Comparison of ENCODE assay signal across 1 cellular context in the genomic region with DNA sequence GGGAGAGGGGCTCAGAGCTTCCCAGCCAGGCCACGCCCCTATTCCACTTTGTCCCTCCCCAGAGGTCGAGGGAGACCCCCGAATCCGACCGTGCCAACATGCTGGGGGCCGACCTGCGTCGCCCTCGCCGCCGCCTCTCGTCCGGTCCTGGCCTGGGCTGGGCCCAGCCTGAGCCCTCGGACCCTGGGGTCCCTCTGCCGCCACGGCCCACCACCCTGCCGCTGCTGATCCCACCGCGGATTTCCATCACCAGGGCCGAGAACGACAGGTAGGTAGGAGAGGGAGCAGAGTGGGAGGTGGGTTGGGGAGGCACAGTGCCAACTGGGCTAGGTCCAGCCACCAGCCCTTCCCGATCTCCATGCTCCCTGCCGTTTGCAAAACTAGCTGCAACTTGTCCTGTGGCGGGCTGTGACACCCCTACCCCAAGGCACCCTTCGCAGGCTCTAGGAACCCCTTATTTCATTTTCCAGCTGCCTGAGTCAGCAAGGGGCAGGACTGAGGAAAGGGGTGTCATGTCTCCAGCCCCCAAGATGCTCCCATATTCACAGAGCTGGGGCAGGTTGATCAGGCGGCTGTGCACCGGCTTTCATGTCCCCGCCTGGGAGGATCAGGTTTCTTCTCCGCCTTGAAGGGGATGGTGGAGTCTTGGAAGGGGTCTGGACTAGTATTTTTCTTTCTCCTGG.
TF ChIP-seq lines count a peak whose summit lies in the region.

No MANE protein-coding gene starts in this region.

TF ChIP-seq in HEK293, 187 proteins besides CTCF, POLR2A, EP300 and RAD21 (continued from another document):
- TF ChIP-seq, protein P1, sequence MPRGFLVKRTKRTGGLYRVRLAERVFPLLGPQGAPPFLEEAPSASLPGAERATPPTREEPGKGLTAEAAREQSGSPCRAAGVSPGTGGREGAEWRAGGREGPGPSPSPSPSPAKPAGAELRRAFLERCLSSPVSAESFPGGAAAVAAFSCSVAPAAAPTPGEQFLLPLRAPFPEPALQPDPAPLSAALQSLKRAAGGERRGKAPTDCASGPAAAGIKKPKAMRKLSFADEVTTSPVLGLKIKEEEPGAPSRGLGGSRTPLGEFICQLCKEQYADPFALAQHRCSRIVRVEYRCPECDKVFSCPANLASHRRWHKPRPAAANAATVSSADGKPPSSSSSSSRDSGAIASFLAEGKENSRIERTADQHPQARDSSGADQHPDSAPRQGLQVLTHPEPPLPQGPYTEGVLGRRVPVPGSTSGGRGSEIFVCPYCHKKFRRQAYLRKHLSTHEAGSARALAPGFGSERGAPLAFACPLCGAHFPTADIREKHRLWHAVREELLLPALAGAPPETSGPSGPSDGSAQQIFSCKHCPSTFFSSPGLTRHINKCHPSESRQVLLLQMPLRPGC (tag by site-specific recombination; IDR thresholded peaks at IDR 0.05), result no peak; the same call in 1 of the 2 replicates
- TF ChIP-seq ZSCAN30 (tag by site-specific recombination; IDR thresholded peaks at IDR 0.05) (no peak), GFI1B (tag by site-specific recombination; IDR thresholded peaks at IDR 0.05) (no peak), OSR2 (tag by site-specific recombination; IDR thresholded peaks at IDR 0.05) (no peak; the same call in 1 of the 2 replicates), IKZF3 (tag by site-specific recombination; IDR thresholded peaks at IDR 0.05) (peak; percentile 72; the same call in 1 of the 2 replicates), ZNF140 (tag by site-specific recombination; IDR thresholded peaks at IDR 0.05) (no peak), KLF9 (tag by site-specific recombination; IDR thresholded peaks at IDR 0.05; ENCODE audit: low read depth) (no peak), ZBTB1 (tag by site-specific recombination; IDR thresholded peaks at IDR 0.05) (no peak), ZNF677 (tag by site-specific recombination; IDR thresholded peaks at IDR 0.05) (0 out of 2 replicates have a peak, but pooled peaks have one; percentile 9), ZNF529 (tag by site-specific recombination; IDR thresholded peaks at IDR 0.05; ENCODE audit: insufficient replicate concordance) (no peak), ZNF596 (tag by site-specific recombination; IDR thresholded peaks at IDR 0.05) (no peak), ZNF664 (tag by site-specific recombination; IDR thresholded peaks at IDR 0.05) (no peak), ZNF223 (tag by site-specific recombination; IDR thresholded peaks at IDR 0.05) (no peak), ZNF148 (tag by site-specific recombination; IDR thresholded peaks at IDR 0.05; ENCODE audit: borderline replicate concordance) (no peak), ZNF433 (tag by site-specific recombination; IDR thresholded peaks at IDR 0.05; ENCODE audit: low read depth) (no peak), ZNF837 (tag by site-specific recombination; IDR thresholded peaks at IDR 0.05) (no peak), ZNF544 (tag by site-specific recombination; IDR thresholded peaks at IDR 0.05) (no peak), ZNF221 (tag by site-specific recombination; IDR thresholded peaks at IDR 0.05; ENCODE audit: borderline replicate concordance) (no peak), ZNF311 (tag by site-specific recombination; IDR thresholded peaks at IDR 0.05; ENCODE audit: borderline replicate concordance) (no peak), YY1 (tag by site-specific recombination; IDR thresholded peaks at IDR 0.05) (no peak)
- TF ChIP-seq, protein P2, sequence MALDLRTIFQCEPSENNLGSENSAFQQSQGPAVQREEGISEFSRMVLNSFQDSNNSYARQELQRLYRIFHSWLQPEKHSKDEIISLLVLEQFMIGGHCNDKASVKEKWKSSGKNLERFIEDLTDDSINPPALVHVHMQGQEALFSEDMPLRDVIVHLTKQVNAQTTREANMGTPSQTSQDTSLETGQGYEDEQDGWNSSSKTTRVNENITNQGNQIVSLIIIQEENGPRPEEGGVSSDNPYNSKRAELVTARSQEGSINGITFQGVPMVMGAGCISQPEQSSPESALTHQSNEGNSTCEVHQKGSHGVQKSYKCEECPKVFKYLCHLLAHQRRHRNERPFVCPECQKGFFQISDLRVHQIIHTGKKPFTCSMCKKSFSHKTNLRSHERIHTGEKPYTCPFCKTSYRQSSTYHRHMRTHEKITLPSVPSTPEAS (tag by site-specific recombination; IDR thresholded peaks at IDR 0.05), result no peak
- TF ChIP-seq, protein P3, sequence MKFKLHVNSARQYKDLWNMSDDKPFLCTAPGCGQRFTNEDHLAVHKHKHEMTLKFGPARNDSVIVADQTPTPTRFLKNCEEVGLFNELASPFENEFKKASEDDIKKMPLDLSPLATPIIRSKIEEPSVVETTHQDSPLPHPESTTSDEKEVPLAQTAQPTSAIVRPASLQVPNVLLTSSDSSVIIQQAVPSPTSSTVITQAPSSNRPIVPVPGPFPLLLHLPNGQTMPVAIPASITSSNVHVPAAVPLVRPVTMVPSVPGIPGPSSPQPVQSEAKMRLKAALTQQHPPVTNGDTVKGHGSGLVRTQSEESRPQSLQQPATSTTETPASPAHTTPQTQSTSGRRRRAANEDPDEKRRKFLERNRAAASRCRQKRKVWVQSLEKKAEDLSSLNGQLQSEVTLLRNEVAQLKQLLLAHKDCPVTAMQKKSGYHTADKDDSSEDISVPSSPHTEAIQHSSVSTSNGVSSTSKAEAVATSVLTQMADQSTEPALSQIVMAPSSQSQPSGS (tag by site-specific recombination; IDR thresholded peaks at IDR 0.05; ENCODE audit: low read depth), result no peak
- TF ChIP-seq, protein P4, sequence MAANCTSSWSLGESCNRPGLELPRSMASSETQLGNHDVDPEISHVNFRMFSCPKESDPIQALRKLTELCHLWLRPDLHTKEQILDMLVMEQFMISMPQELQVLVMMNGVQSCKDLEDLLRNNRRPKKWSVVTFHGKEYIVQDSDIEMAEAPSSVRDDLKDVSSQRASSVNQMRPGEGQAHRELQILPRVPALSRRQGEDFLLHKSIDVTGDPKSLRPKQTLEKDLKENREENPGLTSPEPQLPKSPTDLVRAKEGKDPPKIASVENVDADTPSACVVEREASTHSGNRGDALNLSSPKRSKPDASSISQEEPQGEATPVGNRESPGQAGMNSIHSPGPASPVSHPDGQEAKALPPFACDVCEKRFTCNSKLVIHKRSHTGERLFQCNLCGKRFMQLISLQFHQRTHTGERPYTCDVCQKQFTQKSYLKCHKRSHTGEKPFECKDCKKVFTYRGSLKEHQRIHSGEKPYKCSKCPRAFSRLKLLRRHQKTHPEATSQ (tag by site-specific recombination; IDR thresholded peaks at IDR 0.05), result no peak
